In genomic region chr7:4763091-4763793, GRCh38 we compare ENCODE assay signal across 3 cellular contexts.
A peak's percentile ranks its signal among the peaks of the same experiment; 100 is the strongest.
TF ChIP-seq lines count a peak whose summit lies in the region.

No MANE protein-coding gene starts in this region.

TF ChIP-seq in HepG2, 621 proteins besides CTCF, POLR2A, EP300 and RAD21:
- TF ChIP-seq MAFF (IDR thresholded peaks at IDR 0.05; ENCODE audit: low read depth, low read length) = no peak
- TF ChIP-seq ZC3H13 (CRISPR knock-in tag; IDR thresholded peaks at IDR 0.05) = 0 out of 2 replicates have a peak, but pooled peaks have one; percentile 62
- no peak for TF ChIP-seq CENPBD1 (CRISPR knock-in tag; IDR thresholded peaks at IDR 0.05; ENCODE audit: borderline replicate concordance, low read depth)

TF ChIP-seq in endothelial cell of umbilical vein, 7 proteins besides CTCF, POLR2A, EP300 and RAD21:
- TF ChIP-seq POLR2AphosphoS5 (IDR thresholded peaks at IDR 0.05; ENCODE audit: insufficient read depth, low read depth, low read length) (no peak), EZH2 (IDR thresholded peaks at IDR 0.05; ENCODE audit: borderline replicate concordance, low read depth, low read length, severe bottlenecking) (no peak), JUN (IDR thresholded peaks at IDR 0.05; ENCODE audit: borderline replicate concordance, insufficient read depth, insufficient read length, low read depth) (no peak), MAX (IDR thresholded peaks at IDR 0.05; ENCODE audit: insufficient read depth, insufficient read length) (no peak), MYC (IDR thresholded peaks at IDR 0.05; ENCODE audit: low read depth, low read length) (no peak), GATA2 (IDR thresholded peaks at IDR 0.05; ENCODE audit: insufficient read depth, insufficient read length, low read depth, low read length) (no peak), FOS (IDR thresholded peaks at IDR 0.05; ENCODE audit: borderline replicate concordance, insufficient read depth, low read length) (no peak)
TF ChIP-seq in endothelial cell of umbilical vein: peak in this region for 0.

TF ChIP-seq in GM12891, 5 proteins besides CTCF, POLR2A, EP300 and RAD21:
- no peak for TF ChIP-seq POLR2AphosphoS5 (IDR thresholded peaks at IDR 0.05; ENCODE audit: low read depth, low read length)
